In the genomic region with DNA sequence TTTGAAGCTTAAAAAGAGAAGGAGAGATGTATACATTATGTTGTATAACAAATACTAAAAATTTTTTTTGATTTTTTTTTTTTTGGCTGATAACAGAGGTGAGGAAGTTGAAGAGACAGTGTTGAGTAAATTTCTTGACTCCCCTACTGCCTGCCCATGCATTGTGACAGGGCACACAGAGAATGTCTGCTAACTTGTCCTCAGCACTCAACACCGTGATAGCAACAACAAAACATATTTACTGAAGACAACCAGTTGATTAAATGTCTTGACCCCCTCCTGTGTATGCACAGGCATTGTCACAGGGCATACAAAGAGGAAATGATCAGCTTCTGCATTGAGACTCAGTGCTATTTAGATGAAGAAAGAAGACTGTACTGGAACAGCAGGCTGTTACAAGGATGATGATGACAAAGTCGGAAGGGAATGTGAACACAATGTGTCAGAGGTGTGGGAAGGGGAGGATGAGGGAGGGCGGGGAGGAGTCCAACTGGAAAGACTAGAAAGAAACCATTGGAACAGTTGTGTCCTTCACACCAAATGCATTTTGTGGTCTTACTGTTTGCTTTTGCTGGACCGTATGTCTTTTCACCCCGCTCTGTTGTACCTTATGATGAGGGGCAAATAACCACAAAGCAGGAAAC, we compare ENCODE assay signal across 9 cellular contexts.
A peak's percentile ranks its signal among the peaks of the same experiment; 100 is the strongest.
DNase-seq lines count a peak whose midpoint lies in the region; FAIRE-seq and TF ChIP-seq lines count a peak whose summit lies in the region.
"Had no signal": no experiment of that assay in that cellular context is flagged by ENCODE, and none has a peak within 500 bp of the region (broad histone marks: within the 10 kb centered on the region; RNA-seq: fewer than 3 reads in every experiment).

No MANE protein-coding gene starts in this region.

- H3K9me3 ChIP-seq in HUES48 (ENCODE audit: control insufficient read depth, insufficient read depth, low read length) (no peaks in the 10 kb centered on the region), keratinocyte (ENCODE audit: control insufficient read depth, low read depth, low read length) (no peaks in the 10 kb centered on the region)

- peak; percentile 100 for FAIRE-seq in keratinocyte (lab: Jason Lieb, UNC)
- no peak for FAIRE-seq in frontal cortex (lab: Jason Lieb, UNC)

- peak overlapping the region; percentile 68 for H3K4me2 ChIP-seq in keratinocyte (ENCODE audit: control insufficient read depth, extremely low read depth, insufficient read depth, low read depth, low read length)

- no peaks in the 10 kb centered on the region for H3K27me3 ChIP-seq in HUES48 (ENCODE audit: control insufficient read depth, insufficient read depth, low read length)
- H3K27me3 ChIP-seq in keratinocyte (ENCODE audit: control insufficient read depth, extremely low read depth, insufficient read depth, low read length), result no peaks in the 10 kb centered on the region

- H3K79me2 ChIP-seq in keratinocyte (ENCODE audit: control insufficient read depth, insufficient read depth, low read length), result peaks cover 50% of the 10 kb centered on the region

- H3K4me1 ChIP-seq in HUES48 (ENCODE audit: control insufficient read depth, insufficient read depth, low read length), result peaks cover 9% of the 10 kb centered on the region
- H3K4me1 ChIP-seq in keratinocyte (ENCODE audit: control insufficient read depth, extremely low read depth, insufficient read depth, low read length), result peaks cover 26% of the 10 kb centered on the region

- H3K9ac ChIP-seq in HUES48 (ENCODE audit: low read depth, low read length) (no peak overlapping the region), keratinocyte (ENCODE audit: control insufficient read depth, extremely low read depth, insufficient read depth, low read length) (peak overlapping the region; percentile 35)

- H4K20me1 ChIP-seq in keratinocyte (ENCODE audit: control insufficient read depth, extremely low read depth, insufficient read depth, low read length), result no peaks in the 10 kb centered on the region

- H2AFZ ChIP-seq in keratinocyte (ENCODE audit: control insufficient read depth, low read length), result peak overlapping the region; percentile 0

- no peak for TF ChIP-seq CTCF in keratinocyte (optimal IDR thresholded peaks at IDR 0.05 in 1 of 3, IDR thresholded peaks at IDR 0.05 in 1 of 3, conservative IDR thresholded peaks at IDR 0.05 in 1 of 3; ENCODE audit: extremely low read depth in 1 of 3, insufficient read depth in 2 of 3, low read length in 3 of 3)

- in situ Hi-C loops in T47D (cut with HindIII; ENCODE audit: low pct_unique_long_range_greater_than_20kb, low sequenced_read_pairs), result no loop called here

- DNase-seq in AG08396 (ENCODE audit: low spot score) (peak; percentile 55), T47D (ENCODE audit: low read depth in 1 of 2, low spot score in 1 of 2) (peak; percentile 4 to 74), keratinocyte (ENCODE audit: low read depth, low spot score) (peak; percentile 57), NCI-H1048 (lab: John Stamatoyannopoulos, UW) (no peak), NCI-H1092 (lab: John Stamatoyannopoulos, UW) (no peak), activated T-cell treated with anti-CD3 and anti-CD28 coated beads for 4 hours (no peak), frontal cortex (ENCODE audit: low spot score in 2 of 2) (no peak)
- DNase-seq: DMS153 had no signal

- dilution Hi-C loops in keratinocyte (cut with MboI; ENCODE audit: extremely low pct_ligation_motif_present, low sequenced_read_pairs), result no loop called here

- H3K9me1 ChIP-seq in keratinocyte (ENCODE audit: control insufficient read depth, extremely low read depth, insufficient read depth, low read length), result no peaks in the 10 kb centered on the region

- no peak overlapping the region for H3K4me3 ChIP-seq in HUES48 (ENCODE audit: low read depth, low read length)
- H3K4me3 ChIP-seq in keratinocyte (ENCODE audit: control insufficient read depth in 2 of 3, extremely low read depth in 1 of 3, insufficient read depth in 2 of 3, low read depth in 1 of 3, low read length in 3 of 3), result peak overlapping the region in 1 of 3 experiments; percentile 52

- H3K27ac ChIP-seq in HUES48 (ENCODE audit: low read depth, low read length), result peak overlapping the region; percentile 36
- peak overlapping the region; percentile 71 for H3K27ac ChIP-seq in keratinocyte (ENCODE audit: control insufficient read depth, insufficient read depth, low read length)

- no peaks in the 10 kb centered on the region for H3K36me3 ChIP-seq in HUES48 (ENCODE audit: control insufficient read depth, insufficient read depth, low read length)
- peaks cover 0 to 2% of the 10 kb centered on the region in 2 experiments for H3K36me3 ChIP-seq in keratinocyte (ENCODE audit: control insufficient read depth in 2 of 2, extremely low read depth in 1 of 2, insufficient read depth in 2 of 2, low read length in 2 of 2)

Comparison
In these comparisons a context has a peak if more than half of its experiments do, and no peak if none do; other contexts are left out.
1. DNase-seq: peak in AG08396 (single experiment), T47D (2 of 2) and keratinocyte (single experiment); none in NCI-H1048 (single experiment), NCI-H1092 (single experiment), activated T-cell treated with anti-CD3 and anti-CD28 coated beads for 4 hours (single experiment) and frontal cortex (0 of 2).